Comparison of ENCODE assay signal across 28 cellular contexts in the genomic region with DNA sequence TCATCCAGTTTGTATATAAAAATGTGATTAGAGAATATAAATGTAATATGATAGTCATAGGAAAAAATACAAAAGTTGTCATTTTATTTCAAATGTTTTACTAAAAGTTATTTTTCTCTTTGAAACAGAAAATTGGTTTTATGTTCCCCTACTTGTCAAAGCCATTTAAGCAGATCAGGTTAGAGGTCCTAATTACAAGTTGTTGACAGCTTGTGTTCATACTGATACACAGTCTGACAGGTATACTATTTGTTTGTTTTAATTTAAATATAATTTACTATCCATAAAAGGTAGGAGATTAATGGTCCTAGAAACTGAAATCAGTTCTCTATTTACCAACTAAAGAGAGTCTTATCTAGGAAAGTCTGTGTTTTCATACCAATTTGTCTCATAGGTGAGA.
"Had no signal": no experiment of that assay in that cellular context is flagged by ENCODE, and none has a peak within 500 bp of the region (broad histone marks: within the 10 kb centered on the region; RNA-seq: fewer than 3 reads in every experiment).

No MANE protein-coding gene starts in this region.

- DNase-seq: naive thymus-derived CD4-positive, alpha-beta T cell; natural killer cell; nucleus accumbens; ovary; posterior cingulate gyrus; psoas muscle; right cardiac atrium; right lobe of liver; sigmoid colon; small intestine; spleen; stimulated activated CD4-positive, alpha-beta T cell treated with anti-CD3 and anti-CD28 coated beads, Interleukin-12 subunit alpha, Interleukin-12 subunit beta, amount 100 ng/mL, for 4 hours; stimulated activated CD4-positive, alpha-beta T cell treated with anti-CD3 and anti-CD28 coated beads, Interleukin-1b, Interleukin-23, amount 100 ng/mL, for 48 hours; stimulated activated CD4-positive, alpha-beta T cell treated with anti-CD3 and anti-CD28 coated beads, Interleukin-4, amount 100 ng/mL, for 1 hour; stimulated activated CD4-positive, alpha-beta T cell treated with anti-CD3 and anti-CD28 coated beads, Interleukin-4, amount 100 ng/mL, for 4 hours; stimulated activated CD8-positive, alpha-beta memory T cell treated with anti-CD3 and anti-CD28 coated beads, Interleukin-4, amount 100 ng/mL, for 48 hours; stimulated activated naive CD4-positive, alpha-beta T cell; stimulated activated naive CD8-positive, alpha-beta T cell treated with anti-CD3 and anti-CD28 coated beads, Interleukin-15, Interleukin-2, amounts not matched to agents 100 U/mL and 50 U/mL, for 24 hours; substantia nigra; testis; tibial artery; transverse colon; upper lobe of right lung; uterus had no signal

- H3K9ac ChIP-seq: neural progenitor cell, parathyroid adenoma had no signal

- H3K36me3 ChIP-seq: neural progenitor cell, neutrophil, ovary, right lobe of liver, sigmoid colon, spleen, suprapubic skin, tibial artery, transverse colon, upper lobe of right lung, uterus had no signal

- H3K9me3 ChIP-seq: neutrophil, ovary, psoas muscle, right lobe of liver, sigmoid colon, spleen, suprapubic skin, testis, tibial artery, transverse colon, upper lobe of right lung, uterus had no signal

- H3K27me3 ChIP-seq: neural progenitor cell, neutrophil, ovary, right lobe of liver, sigmoid colon, suprapubic skin, testis, tibial artery, transverse colon, upper lobe of right lung, uterus had no signal

- H3K79me2 ChIP-seq: parathyroid adenoma had no signal

- H3K27ac ChIP-seq: neural progenitor cell, neutrophil, ovary, parathyroid adenoma, psoas muscle, right lobe of liver, sigmoid colon, spleen, suprapubic skin, testis, tibial artery, transverse colon, upper lobe of right lung, uterus had no signal

- H3K4me1 ChIP-seq: neural progenitor cell, parathyroid adenoma, psoas muscle, right lobe of liver, sigmoid colon, spleen, suprapubic skin, testis, tibial artery, upper lobe of right lung, uterus had no signal

- H2AFZ ChIP-seq: neural progenitor cell, parathyroid adenoma had no signal

- H3K4me2 ChIP-seq: neural progenitor cell had no signal

- H3K4me3 ChIP-seq: neural progenitor cell, ovary, psoas muscle, right lobe of liver, sigmoid colon, spleen, suprapubic skin, testis, tibial artery, transverse colon, upper lobe of right lung, uterus had no signal
